In the genomic region with DNA sequence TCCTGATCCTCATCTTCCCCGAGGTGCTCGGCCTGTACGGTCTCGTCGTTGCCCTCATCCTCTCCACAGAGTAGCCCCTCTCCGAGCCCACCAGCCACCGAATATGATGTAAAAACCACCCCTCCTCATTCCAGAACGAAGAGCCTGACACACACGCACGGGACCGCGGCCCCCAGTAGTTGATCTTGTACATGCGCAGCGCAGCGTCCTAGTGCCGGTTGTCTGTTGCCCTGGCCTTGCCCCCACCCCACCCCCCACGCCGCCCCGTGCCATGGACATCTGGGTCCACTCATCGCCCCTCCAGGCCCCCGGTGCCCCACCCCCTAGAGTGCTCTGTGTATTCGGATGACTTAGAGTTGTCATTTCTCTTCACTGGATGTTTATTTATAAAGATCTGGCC, we compare ENCODE assay signal across 10 cellular contexts. TPM values are rescaled to one million over a fixed set of nuclear protein-coding genes. Genes with fewer than 3 reads are reported as not detected.
DNase-seq lines count a peak whose midpoint lies in the region; ATAC-seq and TF ChIP-seq lines count a peak whose summit lies in the region.
"Had no signal": no experiment of that assay in that cellular context is flagged by ENCODE, and none has a peak within 500 bp of the region (broad histone marks: within the 10 kb centered on the region; RNA-seq: fewer than 3 reads in every experiment).

No MANE protein-coding gene starts in this region.

- H3K4me3 ChIP-seq in left ventricle myocardium inferior (peak overlapping the region; percentile 72), spleen (peak overlapping the region in 5 of 8 donors; percentile 44 to 71 (median 54))

- TF ChIP-seq CTCF in left ventricle myocardium inferior (IDR thresholded peaks at IDR 0.05; ENCODE audit: borderline replicate concordance), result no peak
- TF ChIP-seq CTCF in spleen (IDR thresholded peaks at IDR 0.05 in 8 of 11, conservative IDR thresholded peaks at IDR 0.05 in 3 of 11), result no peak
- no peak for TF ChIP-seq CTCF in endothelial cell (IDR thresholded peaks at IDR 0.05; ENCODE audit: unreplicated experiment)

- H3K36me3 ChIP-seq in left ventricle myocardium inferior (no peaks in the 10 kb centered on the region), spleen (no peaks in the 10 kb centered on the region)
- H3K36me3 ChIP-seq: neutrophil had no signal

- H3K9me3 Mint-ChIP-seq in activated naive CD8-positive, alpha-beta T cell (ENCODE audit: low read depth), result no peaks in the 10 kb centered on the region
- H3K9me3 Mint-ChIP-seq in endothelial cell (ENCODE audit: unreplicated experiment), result no peaks in the 10 kb centered on the region

- H3K36me3 Mint-ChIP-seq in activated naive CD8-positive, alpha-beta T cell, result no peaks in the 10 kb centered on the region
- no peaks in the 10 kb centered on the region for H3K36me3 Mint-ChIP-seq in endothelial cell (ENCODE audit: low read depth, unreplicated experiment)

- DNase-seq in DMS114 treated with DMSO at 0.1 percent for 48 hours (lab: John Stamatoyannopoulos, UW; ENCODE audit: unreplicated experiment), result peak; percentile 47
- no peak for DNase-seq in left ventricle myocardium inferior
- DNase-seq in spleen, result no peak
- DNase-seq in stimulated activated CD4-positive, alpha-beta T cell treated with anti-CD3 and anti-CD28 coated beads, Interleukin-2, amount 100 ng/mL, for 48 hours, result no peak
- no peak for DNase-seq in endothelial cell (ENCODE audit: low spot score)
- DNase-seq: NCI-H510A treated with DMSO at 0.1 percent for 48 hours had no signal

- peak overlapping the region; percentile 86 for H3K27ac ChIP-seq in left ventricle myocardium inferior (replicated peaks)
- peak overlapping the region; percentile 77 to 88 (median 83) for H3K27ac ChIP-seq in spleen
- H3K27ac ChIP-seq: KMS-11, neutrophil had no signal

- H3K9me3 ChIP-seq in left ventricle myocardium inferior (replicated peaks) (no peaks in the 10 kb centered on the region), spleen (no peaks in the 10 kb centered on the region)
- H3K9me3 ChIP-seq: neutrophil had no signal

- peak overlapping the region; percentile 36 for H3K4me3 Mint-ChIP-seq in activated naive CD8-positive, alpha-beta T cell
- H3K4me3 Mint-ChIP-seq in endothelial cell (ENCODE audit: unreplicated experiment), result no peak overlapping the region

- no peaks in the 10 kb centered on the region for H3K27me3 Mint-ChIP-seq in activated naive CD8-positive, alpha-beta T cell
- peaks cover 4% of the 10 kb centered on the region for H3K27me3 Mint-ChIP-seq in endothelial cell (ENCODE audit: unreplicated experiment)

- H3K4me1 Mint-ChIP-seq in activated naive CD8-positive, alpha-beta T cell (ENCODE audit: low read depth), result peaks cover 21% of the 10 kb centered on the region
- peaks cover 2% of the 10 kb centered on the region for H3K4me1 Mint-ChIP-seq in endothelial cell (ENCODE audit: unreplicated experiment)

- no peak for ATAC-seq in HG02870 (IDR thresholded peaks at IDR 0.05; ENCODE audit: unreplicated experiment)

- intact Hi-C loops in left ventricle myocardium inferior (cut with micrococcal nuclease) (loop anchor here (5.0 kb wide), 1 partner anchor 65 kb away; no protein-coding TSS in a partner anchor), spleen (cut with DNase I; ENCODE audit: low total_unique reads) (loop anchor here (5.0 kb wide), 1 partner anchor 65 kb away; no protein-coding TSS in a partner anchor)

- H3K4me1 ChIP-seq in left ventricle myocardium inferior, result peaks cover 17% of the 10 kb centered on the region
- H3K4me1 ChIP-seq in spleen, result peaks cover 0 to 20% (median 15%) of the 10 kb centered on the region in 6 donors

- H3K27me3 ChIP-seq in left ventricle myocardium inferior (ENCODE audit: low read depth) (no peaks in the 10 kb centered on the region), spleen (replicated peaks in 1 of 7) (no peaks in the 10 kb centered on the region)

- TF ChIP-seq POLR2A in spleen (IDR thresholded peaks at IDR 0.05), result no peak

- WGBS in spleen, 5 donors, result 77 to 90% (median 80%) methylated on average over 21 to 22 of the region's 22 CpGs

- peak overlapping the region; percentile 41 for H3K27ac Mint-ChIP-seq in activated naive CD8-positive, alpha-beta T cell
- H3K27ac Mint-ChIP-seq in endothelial cell (ENCODE audit: unreplicated experiment), result no peak overlapping the region

RNA-seq across cellular contexts. Expression of gene PRPH2, which starts 5.2 kb away (rescaled TPM):
- total RNA-seq in left ventricle myocardium inferior (0.63 TPM), spleen (1 to 10 TPM in 4 of 7 donors, under 1 TPM in 3; 0.59 to 1.8 (median 1.3) TPM), endothelial cell (ENCODE audit: unreplicated experiment) (0.15 TPM)
- polyA plus RNA-seq in spleen, result under 1 TPM; 0.27 to 0.67 (median 0.48) TPM

RNA-seq across cellular contexts. Expression of gene TBCC, which starts 18.3 kb away (rescaled TPM):
- total RNA-seq in left ventricle myocardium inferior, result 12.8 TPM
- total RNA-seq in spleen, result 10 to 100 TPM; 22.2 to 63.3 (median 25.6) TPM
- 10 to 100 TPM; 51.7 to 63.2 (median 56.0) TPM for polyA plus RNA-seq in spleen
- total RNA-seq in endothelial cell (ENCODE audit: unreplicated experiment), result 23.4 TPM

RNA-seq across cellular contexts. Expression of gene BICRAL, which starts 54.2 kb away (rescaled TPM):
- total RNA-seq in left ventricle myocardium inferior, result 12.0 TPM
- 10 to 100 TPM; 20.0 to 27.5 (median 25.3) TPM for total RNA-seq in spleen
- polyA plus RNA-seq in spleen, result 1 to 10 TPM; 3.4 to 4.8 (median 3.4) TPM
- total RNA-seq in endothelial cell (ENCODE audit: unreplicated experiment), result 9.2 TPM
